Comparison of ENCODE assay signal across 11 cellular contexts in the genomic region with DNA sequence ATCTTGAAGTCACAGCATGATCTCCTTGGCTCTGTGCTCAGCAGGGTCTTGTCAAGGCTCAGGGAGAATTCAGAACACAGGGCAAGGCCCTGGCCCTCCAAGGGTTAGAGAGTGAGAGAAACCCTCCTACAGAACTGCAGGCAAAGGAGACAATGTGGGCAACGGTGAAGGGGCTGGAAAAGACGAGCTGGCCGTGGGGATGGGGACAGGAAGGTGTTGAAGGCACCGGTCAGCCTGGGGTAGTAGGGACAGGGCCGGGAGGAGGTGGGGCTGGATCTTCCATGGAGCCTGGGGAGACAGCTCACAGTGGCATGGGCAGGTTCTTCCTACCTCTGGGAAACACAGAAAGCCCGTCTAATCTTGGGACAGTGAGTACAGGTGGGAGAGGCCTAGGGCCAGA.
DNase-seq lines count a peak whose midpoint lies in the region; ATAC-seq and TF ChIP-seq lines count a peak whose summit lies in the region.
"Had no signal": no experiment of that assay in that cellular context is flagged by ENCODE, and none has a peak within 500 bp of the region (broad histone marks: within the 10 kb centered on the region; RNA-seq: fewer than 3 reads in every experiment).

No MANE protein-coding gene starts in this region.

- intact Hi-C loops in MCF 10A (cut with micrococcal nuclease), result no loop called here
- intact Hi-C loops in mammary epithelial cell (cut with micrococcal nuclease), result no loop called here
- intact Hi-C loops in ovary (cut with DNase I), result loop anchor here in 1 of 4 donors (10.0 kb wide), 1 partner anchor 47 kb away; no protein-coding TSS in a partner anchor
- intact Hi-C loops in vagina (cut with DNase I), result no loop called here

- no peak overlapping the region for H2AFZ ChIP-seq in mammary epithelial cell (ENCODE audit: low read depth, low read length)

- no peak overlapping the region for H3K27ac ChIP-seq in mammary epithelial cell (ENCODE audit: insufficient read depth, low read depth, low read length)
- peak overlapping the region; percentile 1 to 28 for H3K27ac ChIP-seq in ovary
- H3K27ac ChIP-seq in vagina, result peak overlapping the region; percentile 61
- H3K27ac ChIP-seq: SJSA1 had no signal

- H3K4me2 ChIP-seq in mammary epithelial cell (ENCODE audit: insufficient read depth, low read depth, low read length), result no peak overlapping the region

- H3K4me1 ChIP-seq in mammary epithelial cell (ENCODE audit: insufficient read depth, low read length), result peaks cover 18% of the 10 kb centered on the region
- peaks cover 32% of the 10 kb centered on the region for H3K4me1 ChIP-seq in ovary (ENCODE audit: insufficient read depth)
- peaks cover 13% of the 10 kb centered on the region for H3K4me1 ChIP-seq in vagina
- H3K4me1 ChIP-seq in HAP-1, result peaks cover 15% of the 10 kb centered on the region

- in situ Hi-C loops in mammary epithelial cell (cut with MboI; ENCODE audit: low sequenced_read_pairs in 2 of 2), result no loop called here
- in situ Hi-C loops in HAP-1 (cut with MboI; ENCODE audit: low sequenced_read_pairs), result no loop called here

- H3K4me1 Mint-ChIP-seq in MCF 10A (ENCODE audit: insufficient read depth, unreplicated experiment), result peaks cover 17% of the 10 kb centered on the region
- peaks cover 36% of the 10 kb centered on the region for H3K4me1 Mint-ChIP-seq in glutamatergic neuron (ENCODE audit: low read depth, unreplicated experiment)

- no peak overlapping the region for H3K9ac ChIP-seq in mammary epithelial cell (ENCODE audit: insufficient read depth, low read length)

- H3K4me3 Mint-ChIP-seq in MCF 10A (ENCODE audit: unreplicated experiment) (no peak overlapping the region), glutamatergic neuron (ENCODE audit: unreplicated experiment) (peak overlapping the region; percentile 59)

- no peaks in the 10 kb centered on the region for H3K79me2 ChIP-seq in mammary epithelial cell (ENCODE audit: insufficient read depth, low read length)

- TF ChIP-seq POLR2A in ovary (IDR thresholded peaks at IDR 0.05) (no peak), vagina (IDR thresholded peaks at IDR 0.05) (no peak)

- H3K36me3 Mint-ChIP-seq in MCF 10A (ENCODE audit: insufficient read depth, unreplicated experiment) (peaks cover 59% of the 10 kb centered on the region), glutamatergic neuron (ENCODE audit: unreplicated experiment) (no peaks in the 10 kb centered on the region)

- POLR2A ChIA-PET in MCF 10A (lab: Yijun Ruan, JAX), result no interaction called here

- H3K9me3 ChIP-seq in mammary epithelial cell (replicated peaks; ENCODE audit: insufficient read depth, low read length) (no peaks in the 10 kb centered on the region), ovary (no peaks in the 10 kb centered on the region), vagina (no peaks in the 10 kb centered on the region), HAP-1 (no peaks in the 10 kb centered on the region)
- H3K9me3 ChIP-seq: SJSA1 had no signal

- CTCF ChIA-PET in MCF 10A (lab: Yijun Ruan, JAX) (interaction anchor here (1.1 kb wide), 1 partner anchor 11 kb away, joined by 4 read pairs; no protein-coding TSS in a partner anchor), mammary epithelial cell (lab: Charles Lee; ENCODE audit: low non-redundant PET) (no interaction called here)

- H3K36me3 ChIP-seq in mammary epithelial cell (ENCODE audit: insufficient read depth, low read length) (peaks cover 5% of the 10 kb centered on the region), ovary (no peaks in the 10 kb centered on the region), vagina (peaks cover 0 to 23% of the 10 kb centered on the region in 2 donors), HAP-1 (replicated peaks) (no peaks in the 10 kb centered on the region; the same call in none of the 2 replicates)

- H3K27ac Mint-ChIP-seq in MCF 10A (ENCODE audit: low read depth, unreplicated experiment) (peak overlapping the region; percentile 63), glutamatergic neuron (ENCODE audit: unreplicated experiment) (peak overlapping the region; percentile 85)

- DNase-seq in MCF 10A (ENCODE audit: unreplicated experiment) (no peak), mammary epithelial cell (no peak), glutamatergic neuron (no peak), ovary (no peak), vagina (ENCODE audit: extremely low spot score in 2 of 2) (no peak), HAP-1 (ENCODE audit: low spot score in 2 of 2) (no peak)
- DNase-seq: NCI-H146; stimulated activated CD4-positive, alpha-beta T cell treated with anti-CD3 and anti-CD28 coated beads, Interleukin-4, amount 100 ng/mL, for 1 hour had no signal

- H3K27me3 Mint-ChIP-seq in MCF 10A (ENCODE audit: insufficient read depth, unreplicated experiment), result no peaks in the 10 kb centered on the region
- peaks cover 12% of the 10 kb centered on the region for H3K27me3 Mint-ChIP-seq in glutamatergic neuron (ENCODE audit: unreplicated experiment)

- H3K4me3 ChIP-seq in mammary epithelial cell (replicated peaks in 1 of 3; ENCODE audit: insufficient read depth in 1 of 3, low read depth in 2 of 3, low read length in 3 of 3), result no peak overlapping the region
- H3K4me3 ChIP-seq in ovary, result no peak overlapping the region
- H3K4me3 ChIP-seq in vagina, result no peak overlapping the region
- no peak overlapping the region for H3K4me3 ChIP-seq in HAP-1
- H3K4me3 ChIP-seq: SJSA1 had no signal

- H3K9me3 Mint-ChIP-seq in MCF 10A (ENCODE audit: unreplicated experiment) (no peaks in the 10 kb centered on the region), glutamatergic neuron (ENCODE audit: unreplicated experiment) (peaks cover 6% of the 10 kb centered on the region)

- no peaks in the 10 kb centered on the region for H4K20me1 ChIP-seq in mammary epithelial cell (ENCODE audit: insufficient read depth, low read length)

- TF ChIP-seq EP300 in ovary (IDR thresholded peaks at IDR 0.05), result no peak

- no peak for TF ChIP-seq CTCF in MCF 10A (IDR thresholded peaks at IDR 0.05; ENCODE audit: unreplicated experiment)
- TF ChIP-seq CTCF in mammary epithelial cell (conservative IDR thresholded peaks at IDR 0.05 in 1 of 2, IDR thresholded peaks at IDR 0.05 in 1 of 2; ENCODE audit: extremely low read depth in 1 of 2, insufficient read depth in 1 of 2, low read depth in 1 of 2, low read length in 2 of 2), result no peak
- TF ChIP-seq CTCF in glutamatergic neuron (IDR thresholded peaks at IDR 0.05; ENCODE audit: partially characterized antibody, unreplicated experiment), result no peak
- TF ChIP-seq CTCF in ovary (IDR thresholded peaks at IDR 0.05), result no peak
- no peak for TF ChIP-seq CTCF in vagina (IDR thresholded peaks at IDR 0.05)

- dilution Hi-C loops in mammary epithelial cell (cut with HindIII; ENCODE audit: low sequenced_read_pairs), result no loop called here

- no peak for ATAC-seq in GM19351 (IDR thresholded peaks at IDR 0.05; ENCODE audit: unreplicated experiment)
- ATAC-seq in HG02678 (IDR thresholded peaks at IDR 0.05; ENCODE audit: unreplicated experiment), result no peak

- BruUV-seq in MCF 10A (replicated peaks; lab: Mats Ljungman, UMichigan), result no TSS peak
- no TSS peak for BruUV-seq in mammary epithelial cell (replicated peaks; lab: Mats Ljungman, UMichigan)

- no peaks in the 10 kb centered on the region for H3K27me3 ChIP-seq in mammary epithelial cell (ENCODE audit: insufficient read depth, low read length)
- no peaks in the 10 kb centered on the region for H3K27me3 ChIP-seq in ovary
- H3K27me3 ChIP-seq in vagina, result no peaks in the 10 kb centered on the region
- no peaks in the 10 kb centered on the region for H3K27me3 ChIP-seq in HAP-1 (ENCODE audit: low read depth)
- H3K27me3 ChIP-seq: SJSA1 had no signal

- 100% methylated on average over 5 of the region's 6 CpGs for WGBS in mammary epithelial cell (ENCODE audit: low coverage, missing lambda C conversion rate)
- WGBS in ovary, 3 donors, result 76 to 81% (median 80%) methylated on average over 6 of the region's 6 CpGs
